8 cellular contexts compared by ENCODE assay signal in genomic region chr6:152982768-152983636, GRCh38. TPM values are rescaled to one million over a fixed set of nuclear protein-coding genes. Genes with fewer than 3 reads are reported as not detected.
DNase-seq lines count a peak whose midpoint lies in the region; ATAC-seq and TF ChIP-seq lines count a peak whose summit lies in the region.

Gene FBXO5, minus strand, starts transcription at chr6:152983041. Its CDS starts 82 bp downstream, at chr6:152982959.

- intact Hi-C loops in T-helper 1 cell treated with Interleukin-12 subunit alpha and Interleukin-12 subunit beta and Interleukin-4 antibody, amounts not matched to agents 30 ng/mL and 1 ng/mL, for 36 hours (cut with micrococcal nuclease), result loop anchor here (2.0 to 5.0 kb wide), 9 partner anchors 682 to 1749 kb away; partner anchors contain the start of genes RMND1, SCAF8 and ZBTB2
- intact Hi-C loops in heart right ventricle (cut with DNase I), result loop anchor here in 3 of 10 donors (1.0 to 2.0 kb wide), 2 partner anchors 19 to 20 kb away; partner anchors contain the start of gene MTRF1L (in 3 of the 3)
- intact Hi-C loops in posterior cingulate gyrus (cut with DNase I), result loop anchor here (2.0 kb wide), 1 partner anchor 20 kb away; the partner anchor contains the start of gene MTRF1L
- intact Hi-C loops in upper lobe of right lung (cut with DNase I), result no loop called here

- DNase-seq in GM13976 (ENCODE audit: low spot score) (peak; percentile 95), NCI-H146 treated with DMSO at 0.1 percent for 48 hours (lab: John Stamatoyannopoulos, UW; ENCODE audit: unreplicated experiment) (peak; percentile 97), amniotic epithelial cell (ENCODE audit: low read depth) (peak; percentile 96), heart right ventricle (peak; percentile 97 to 98), posterior cingulate gyrus (peak; percentile 90 to 100 (median 96)), upper lobe of right lung (peak; percentile 99)

- 0 to 1% methylated on average over 82 of the region's 82 CpGs for WGBS in heart right ventricle, 2 donors

- in situ Hi-C loops in GM13976 (cut with MboI; ENCODE audit: low sequenced_read_pairs, unreplicated experiment), result no loop called here

- TF ChIP-seq CTCF in GM13976 (IDR thresholded peaks at IDR 0.05; ENCODE audit: borderline replicate concordance, control extremely low read depth, extremely low read depth, insufficient read depth, missing control alignments) (no peak), heart right ventricle (IDR thresholded peaks at IDR 0.05) (no peak), upper lobe of right lung (IDR thresholded peaks at IDR 0.05) (no peak)

- no peaks in the 10 kb centered on the region for H3K9me3 ChIP-seq in heart right ventricle
- H3K9me3 ChIP-seq in upper lobe of right lung, result no peaks in the 10 kb centered on the region

- H3K4me1 ChIP-seq in heart right ventricle, result peaks cover 15 to 50% (median 27%) of the 10 kb centered on the region in 9 donors
- H3K4me1 ChIP-seq in upper lobe of right lung, result peaks cover 24% of the 10 kb centered on the region

- peak; percentile 77 for ATAC-seq in HG02870 (IDR thresholded peaks at IDR 0.05; ENCODE audit: unreplicated experiment)
- peak; percentile 96 to 99 (median 97) for ATAC-seq in heart right ventricle
- peak; percentile 99 for ATAC-seq in upper lobe of right lung

- peak within 1 kb of the TSS; percentile 82 to 97 (median 92) for H3K27ac ChIP-seq in heart right ventricle
- peak within 1 kb of the TSS; percentile 95 for H3K27ac ChIP-seq in upper lobe of right lung

- H3K4me3 ChIP-seq in heart right ventricle, result peak within 1 kb of the TSS; percentile 52 to 98 (median 70)
- peak within 1 kb of the TSS; percentile 94 for H3K4me3 ChIP-seq in upper lobe of right lung

- peaks cover 0 to 18% (median 0%) of the 10 kb centered on the region in 9 donors for H3K36me3 ChIP-seq in heart right ventricle
- no peaks in the 10 kb centered on the region for H3K36me3 ChIP-seq in upper lobe of right lung

- H3K27me3 ChIP-seq in heart right ventricle, result no peaks in the 10 kb centered on the region
- H3K27me3 ChIP-seq in upper lobe of right lung, result no peaks in the 10 kb centered on the region

RNA-seq across cellular contexts. Expression of gene FBXO5, which starts in this region (rescaled TPM):
- 40.7 and 42.6 TPM in 2 replicates for total RNA-seq in T-helper 1 cell treated with Interleukin-12 subunit alpha and Interleukin-12 subunit beta and Interleukin-4 antibody, amounts not matched to agents 30 ng/mL and 1 ng/mL, for 36 hours
- 1 to 10 TPM in 9 of 10 donors, under 1 TPM in 1; 0.87 to 4.2 (median 1.6) TPM for total RNA-seq in heart right ventricle
- 1 to 10 TPM in 1 of 2 donors, under 1 TPM in 1; 0.80 to 1.2 TPM for polyA plus RNA-seq in heart right ventricle
- total RNA-seq in upper lobe of right lung, result 4.9 TPM

Comparison
In these comparisons a context has a peak if more than half of its experiments do, and no peak if none do; other contexts are left out.
1. Peak in every context shown above with its lines: DNase-seq, ATAC-seq, H3K4me3 ChIP-seq and H3K27ac ChIP-seq.